In genomic region chr1:214551052-214551435, GRCh38 we compare ENCODE assay signal across 8 cellular contexts. TPM values are rescaled to one million over a fixed set of nuclear protein-coding genes. Genes with fewer than 3 reads are reported as not detected.
DNase-seq lines count a peak whose midpoint lies in the region; ATAC-seq and TF ChIP-seq lines count a peak whose summit lies in the region.

No MANE protein-coding gene starts in this region.

- no peaks in the 10 kb centered on the region for H3K4me1 ChIP-seq in CD4-positive, alpha-beta memory T cell (ENCODE audit: insufficient read depth, low read length)

- no peaks in the 10 kb centered on the region for H3K36me3 ChIP-seq in CD4-positive, alpha-beta memory T cell (ENCODE audit: insufficient read depth, low read length)

- peak; percentile 19 for ATAC-seq in HG02798 (IDR thresholded peaks at IDR 0.05; ENCODE audit: poor library complexity, unreplicated experiment)
- ATAC-seq in activated naive CD8-positive, alpha-beta T cell treated with anti-CD3 and anti-CD28 coated beads, Interleukin-2, amount 10 ng/mL, durations not matched to agents 7 days and 5 days (ENCODE audit: low read depth) = peak; percentile 18

- H3K27ac ChIP-seq in CD4-positive, alpha-beta memory T cell (ENCODE audit: low read depth, low read length) = no peak overlapping the region

- no peaks in the 10 kb centered on the region for H3K36me3 Mint-ChIP-seq in CD4-positive, alpha-beta memory T cell
- no peaks in the 10 kb centered on the region for H3K36me3 Mint-ChIP-seq in activated naive CD8-positive, alpha-beta T cell treated with anti-CD3 and anti-CD28 coated beads, Interleukin-2, amount 10 ng/mL, durations not matched to agents 7 days and 5 days

- DNase-seq in CD4-positive, alpha-beta memory T cell = no peak
- peak; percentile 34 for DNase-seq in activated naive CD8-positive, alpha-beta T cell treated with anti-CD3 and anti-CD28 coated beads, Interleukin-2, amount 10 ng/mL, durations not matched to agents 7 days and 5 days
- peak; percentile 28 for DNase-seq in stimulated activated CD8-positive, alpha-beta memory T cell treated with anti-CD3 and anti-CD28 coated beads, Interleukin-4, amount 100 ng/mL, for 48 hours
- DNase-seq in HK-2 (ENCODE audit: unreplicated experiment) (no peak), GM13977 (ENCODE audit: low spot score) (no peak)
- DNase-seq in stimulated activated CD4-positive, alpha-beta T cell treated with anti-CD3 and anti-CD28 coated beads, Interleukin-4, amount 100 ng/mL, for 24 hours = no peak

- in situ Hi-C loops in GM13977 (cut with MboI; ENCODE audit: low pct_unique_long_range_greater_than_20kb, low sequenced_read_pairs, unreplicated experiment) = no loop called here

- peaks cover 5% of the 10 kb centered on the region for H3K27me3 ChIP-seq in CD4-positive, alpha-beta memory T cell (ENCODE audit: insufficient read depth, low read length)

- no peak overlapping the region for H3K27ac Mint-ChIP-seq in CD4-positive, alpha-beta memory T cell
- H3K27ac Mint-ChIP-seq in activated naive CD8-positive, alpha-beta T cell treated with anti-CD3 and anti-CD28 coated beads, Interleukin-2, amount 10 ng/mL, durations not matched to agents 7 days and 5 days = no peak overlapping the region

- POLR2A ChIA-PET in CD4-positive, alpha-beta memory T cell (lab: Charles Lee; ENCODE audit: partially characterized antibody) = no interaction called here
- POLR2A ChIA-PET in activated naive CD8-positive, alpha-beta T cell treated with anti-CD3 and anti-CD28 coated beads, Interleukin-2, amount 10 ng/mL, durations not matched to agents 7 days and 5 days (lab: Charles Lee) = no interaction called here

- peaks cover 0 to 21% (median 1%) of the 10 kb centered on the region in 4 donors for H3K4me1 Mint-ChIP-seq in CD4-positive, alpha-beta memory T cell
- peaks cover 5% of the 10 kb centered on the region for H3K4me1 Mint-ChIP-seq in activated naive CD8-positive, alpha-beta T cell treated with anti-CD3 and anti-CD28 coated beads, Interleukin-2, amount 10 ng/mL, durations not matched to agents 7 days and 5 days

- peak overlapping the region in 6 of 8 donors; percentile 17 to 71 (median 56) for H3K4me3 Mint-ChIP-seq in CD4-positive, alpha-beta memory T cell
- peak overlapping the region; percentile 86 for H3K4me3 Mint-ChIP-seq in activated naive CD8-positive, alpha-beta T cell treated with anti-CD3 and anti-CD28 coated beads, Interleukin-2, amount 10 ng/mL, durations not matched to agents 7 days and 5 days

- H3K4me3 ChIP-seq in CD4-positive, alpha-beta memory T cell (ENCODE audit: low read length in 2 of 2) = no peak overlapping the region
- H3K4me3 ChIP-seq in iPS-11a (ENCODE audit: low read depth, low read length) = peak overlapping the region; percentile 82

- no peak for TF ChIP-seq CTCF in GM13977 (IDR thresholded peaks at IDR 0.05; ENCODE audit: extremely low read depth, insufficient read depth, missing control alignments)

- no peaks in the 10 kb centered on the region for H3K9me3 ChIP-seq in CD4-positive, alpha-beta memory T cell (ENCODE audit: control insufficient read depth in 1 of 2, low read length in 2 of 2)

- peaks cover 36 to 46% of the 10 kb centered on the region in 2 donors for H3K27me3 Mint-ChIP-seq in CD4-positive, alpha-beta memory T cell
- peaks cover 64% of the 10 kb centered on the region for H3K27me3 Mint-ChIP-seq in activated naive CD8-positive, alpha-beta T cell treated with anti-CD3 and anti-CD28 coated beads, Interleukin-2, amount 10 ng/mL, durations not matched to agents 7 days and 5 days

- CTCF ChIA-PET in CD4-positive, alpha-beta memory T cell (lab: Charles Lee; ENCODE audit: partially characterized antibody) = no interaction called here

- intact Hi-C loops in CD4-positive, alpha-beta memory T cell (cut with micrococcal nuclease) = no loop called here

- no peaks in the 10 kb centered on the region for H3K9me3 Mint-ChIP-seq in CD4-positive, alpha-beta memory T cell
- no peaks in the 10 kb centered on the region for H3K9me3 Mint-ChIP-seq in activated naive CD8-positive, alpha-beta T cell treated with anti-CD3 and anti-CD28 coated beads, Interleukin-2, amount 10 ng/mL, durations not matched to agents 7 days and 5 days

RNA-seq across cellular contexts. Expression of gene PTPN14, which starts 0.4 kb away (rescaled TPM):
- under 1 TPM; 0.20 to 0.28 TPM for total RNA-seq in CD4-positive, alpha-beta memory T cell
- under 1 TPM in 1 of 2 donors, not detected in 1; 0.03 TPM for polyA plus RNA-seq in CD4-positive, alpha-beta memory T cell
- under 1 TPM; 0.08 to 0.09 TPM for total RNA-seq in activated naive CD8-positive, alpha-beta T cell treated with anti-CD3 and anti-CD28 coated beads, Interleukin-2, amount 10 ng/mL, durations not matched to agents 7 days and 5 days

RNA-seq across cellular contexts. Expression of gene CENPF, which starts 52.0 kb away (rescaled TPM):
- 1 to 10 TPM; 2.2 to 2.8 TPM for total RNA-seq in CD4-positive, alpha-beta memory T cell
- polyA plus RNA-seq in CD4-positive, alpha-beta memory T cell = under 1 TPM; 0.02 to 0.92 TPM
- 100 to 1,000 TPM; 127 to 137 TPM for total RNA-seq in activated naive CD8-positive, alpha-beta T cell treated with anti-CD3 and anti-CD28 coated beads, Interleukin-2, amount 10 ng/mL, durations not matched to agents 7 days and 5 days

Comparison
In these comparisons a context has a peak if more than half of its experiments do, and no peak if none do; other contexts are left out.
1. DNase-seq: peak in activated naive CD8-positive, alpha-beta T cell treated with anti-CD3 and anti-CD28 coated beads, Interleukin-2, amount 10 ng/mL, durations not matched to agents 7 days and 5 days (single experiment) and stimulated activated CD8-positive, alpha-beta memory T cell treated with anti-CD3 and anti-CD28 coated beads, Interleukin-4, amount 100 ng/mL, for 48 hours (single experiment); none in CD4-positive, alpha-beta memory T cell (0 of 5), HK-2 (single experiment), stimulated activated CD4-positive, alpha-beta T cell treated with anti-CD3 and anti-CD28 coated beads, Interleukin-4, amount 100 ng/mL, for 24 hours (single experiment) and GM13977 (single experiment).
2. RNA of gene CENPF, which starts 52.0 kb away (total RNA-seq): 127 to 137 TPM in activated naive CD8-positive, alpha-beta T cell treated with anti-CD3 and anti-CD28 coated beads, Interleukin-2, amount 10 ng/mL, durations not matched to agents 7 days and 5 days; 2.2 to 2.8 TPM in CD4-positive, alpha-beta memory T cell; every median in the first group is over 10 times any median in the second.